8 cellular contexts compared by ENCODE assay signal in the genomic region with DNA sequence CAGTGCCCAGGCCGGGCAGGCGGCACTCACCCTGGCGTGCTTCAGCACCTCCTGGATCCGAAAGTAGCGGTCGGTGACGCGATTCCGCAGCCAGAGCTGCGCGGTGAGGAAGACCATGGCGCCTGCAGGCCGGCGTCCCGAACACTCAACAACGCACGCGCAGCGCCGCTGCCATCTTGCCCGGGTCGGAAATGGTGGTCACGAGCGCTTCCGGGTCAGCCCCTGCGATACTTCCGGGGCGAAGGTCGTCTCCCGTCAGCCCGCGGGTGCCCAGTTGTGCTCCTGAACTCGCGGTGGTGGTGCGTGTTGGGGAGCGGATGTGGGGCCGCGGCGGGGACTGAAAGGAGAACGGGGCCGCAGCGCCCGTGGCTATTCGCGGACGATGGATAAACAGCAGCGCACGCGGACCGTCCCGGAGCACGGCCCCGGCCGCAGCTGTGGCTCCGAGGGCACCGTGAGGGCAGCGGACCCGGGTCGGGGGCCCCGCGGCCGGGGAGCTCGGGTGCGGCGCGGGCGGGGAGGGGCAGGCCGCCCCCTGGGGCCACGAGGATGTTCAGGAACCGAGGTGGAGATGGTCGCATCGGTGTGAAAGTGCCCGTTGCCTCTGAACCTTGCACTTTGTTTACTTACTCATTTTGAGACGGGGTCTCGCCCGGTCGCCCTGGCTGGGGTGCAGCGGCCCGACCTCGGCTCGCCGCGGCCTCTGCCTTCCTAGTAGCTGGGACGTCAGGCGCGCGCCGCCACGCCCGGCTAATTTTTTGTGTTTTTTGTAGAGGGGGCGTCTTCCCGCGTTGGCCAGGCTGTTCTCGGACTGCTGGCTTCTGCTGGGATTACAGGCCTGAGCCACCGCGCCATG. TPM values are rescaled to one million over a fixed set of nuclear protein-coding genes. Genes with fewer than 3 reads are reported as not detected.
DNase-seq lines count a peak whose midpoint lies in the region; TF ChIP-seq lines count a peak whose summit lies in the region.

Gene MRPL20 (minus strand): TSS at position 193 of the 856 bp plus-strand sequence. CDS start 76 bp downstream, at position 117.

- peaks cover 33% of the 10 kb centered on the region for H3K36me3 Mint-ChIP-seq in nephron (ENCODE audit: low read depth)
- H3K36me3 Mint-ChIP-seq in stimulated activated naive CD8-positive, alpha-beta T cell treated with anti-CD3 and anti-CD28 coated beads, Interleukin-15, Interleukin-2, amounts not matched to agents 100 ng/mL and 50 ng/mL, for 24 hours (ENCODE audit: low read depth): peaks cover 57% of the 10 kb centered on the region

- H3K36me3 ChIP-seq in H7 (replicated peaks; ENCODE audit: control insufficient read depth, insufficient read depth, low read length): peaks cover 15% of the 10 kb centered on the region

- H3K4me3 Mint-ChIP-seq in nephron: peak within 1 kb of the TSS; percentile 96 to 98 (median 97)
- peak within 1 kb of the TSS; percentile 95 for H3K4me3 Mint-ChIP-seq in stimulated activated naive CD8-positive, alpha-beta T cell treated with anti-CD3 and anti-CD28 coated beads, Interleukin-15, Interleukin-2, amounts not matched to agents 100 ng/mL and 50 ng/mL, for 24 hours

- no peaks in the 10 kb centered on the region for H3K9me3 Mint-ChIP-seq in nephron
- no peaks in the 10 kb centered on the region for H3K9me3 Mint-ChIP-seq in stimulated activated naive CD8-positive, alpha-beta T cell treated with anti-CD3 and anti-CD28 coated beads, Interleukin-15, Interleukin-2, amounts not matched to agents 100 ng/mL and 50 ng/mL, for 24 hours

- no peaks in the 10 kb centered on the region for H3K27me3 ChIP-seq in H7 (ENCODE audit: control insufficient read depth, insufficient read depth, low read length)

- TF ChIP-seq CTCF in fibroblast of the aortic adventitia (IDR thresholded peaks at IDR 0.05; ENCODE audit: insufficient read depth, low read length): peak; percentile 34
- peak in 2 of 3 experiments; percentile 5 to 15 for TF ChIP-seq CTCF in nephron (IDR thresholded peaks at IDR 0.05; ENCODE audit: unreplicated experiment in 3 of 3)

- TF ChIP-seq POLR2A in Raji (IDR thresholded peaks at IDR 0.05; ENCODE audit: insufficient read depth, low read depth, low read length): peak; percentile 99

- no peaks in the 10 kb centered on the region for H3K27me3 Mint-ChIP-seq in nephron (ENCODE audit: low read depth)
- no peaks in the 10 kb centered on the region for H3K27me3 Mint-ChIP-seq in stimulated activated naive CD8-positive, alpha-beta T cell treated with anti-CD3 and anti-CD28 coated beads, Interleukin-15, Interleukin-2, amounts not matched to agents 100 ng/mL and 50 ng/mL, for 24 hours

- DNase-seq in ELR (ENCODE audit: low read depth) (peak; percentile 93), H7 (peak; percentile 97), M059J (ENCODE audit: low read depth) (peak; percentile 91), fibroblast of the aortic adventitia (ENCODE audit: low read depth) (peak; percentile 83)
- peak; percentile 96 for DNase-seq in activated T-helper 9 cell treated with anti-CD3 and anti-CD28 coated beads, Interleukin-2, amount 50 U/mL, for 16 hours (ENCODE audit: low read depth)

- peak within 1 kb of the TSS; percentile 68 to 95 (median 94) for H3K27ac Mint-ChIP-seq in nephron
- peak within 1 kb of the TSS; percentile 94 for H3K27ac Mint-ChIP-seq in stimulated activated naive CD8-positive, alpha-beta T cell treated with anti-CD3 and anti-CD28 coated beads, Interleukin-15, Interleukin-2, amounts not matched to agents 100 ng/mL and 50 ng/mL, for 24 hours

- peaks cover 16% of the 10 kb centered on the region for H3K4me1 Mint-ChIP-seq in nephron
- peaks cover 58% of the 10 kb centered on the region for H3K4me1 Mint-ChIP-seq in stimulated activated naive CD8-positive, alpha-beta T cell treated with anti-CD3 and anti-CD28 coated beads, Interleukin-15, Interleukin-2, amounts not matched to agents 100 ng/mL and 50 ng/mL, for 24 hours (ENCODE audit: low read depth)

- H3K4me3 ChIP-seq in H7 (ENCODE audit: insufficient read depth, low read depth, low read length): peak within 1 kb of the TSS; percentile 99
- peak within 1 kb of the TSS; percentile 82 for H3K4me3 ChIP-seq in fibroblast of the aortic adventitia (ENCODE audit: low read depth, low read length)

RNA-seq across cellular contexts. Expression of gene MRPL20, which starts in this region (rescaled TPM):
- total RNA-seq in H7 (2014; rRNA removed; shearing (Covaris generic)): 184 and 267 TPM in 2 replicates
- total RNA-seq in M059J (2014; rRNA removed; shearing (Covaris generic)): 160 and 166 TPM in 2 replicates
- total RNA-seq in fibroblast of the aortic adventitia (ENCODE audit: low replicate concordance): 104 and 123 TPM in 2 replicates

Comparison
In these comparisons a context has a peak if more than half of its experiments do, and no peak if none do; other contexts are left out.
1. Peak in every context shown above with its lines: DNase-seq and H3K4me3 ChIP-seq.